In the genomic region with DNA sequence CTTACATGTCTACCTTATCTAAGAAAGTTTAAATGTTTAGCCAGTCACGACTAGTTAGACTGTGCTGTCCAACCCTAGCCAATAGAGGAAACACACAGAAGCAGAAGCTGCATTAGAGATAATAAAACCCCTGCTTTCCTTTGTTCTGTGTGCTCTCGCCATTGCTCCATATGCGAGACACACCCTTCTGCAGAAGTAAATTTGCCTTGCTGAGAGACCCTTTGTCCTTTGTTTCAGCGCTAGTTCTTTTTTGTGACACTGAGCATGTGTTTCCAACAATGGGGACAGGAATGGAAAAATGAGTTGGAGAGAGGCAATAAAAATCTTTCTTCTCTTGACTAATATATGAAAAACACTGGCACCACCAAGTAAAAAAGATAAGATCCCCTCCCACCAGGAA, we compare ENCODE assay signal across 3 cellular contexts.
TF ChIP-seq lines count a peak whose summit lies in the region.

No MANE protein-coding gene starts in this region.

TF ChIP-seq in HEK293, 187 proteins besides CTCF, POLR2A, EP300 and RAD21:
- TF ChIP-seq SETDB1 (IDR thresholded peaks at IDR 0.05; ENCODE audit: insufficient read length, low read length) (peak; percentile 62), ZNF214 (tag by site-specific recombination; IDR thresholded peaks at IDR 0.05; ENCODE audit: borderline replicate concordance) (no peak), SALL2 (tag by site-specific recombination; IDR thresholded peaks at IDR 0.05; ENCODE audit: borderline replicate concordance) (no peak), ZNF510 (tag by site-specific recombination; IDR thresholded peaks at IDR 0.05; ENCODE audit: insufficient replicate concordance) (no peak), ZFHX2 (tag by site-specific recombination; conservative IDR thresholded peaks at IDR 0.05) (no peak), SCRT2 (tag by site-specific recombination; IDR thresholded peaks at IDR 0.05) (no peak), ZNF174 (tag by site-specific recombination; IDR thresholded peaks at IDR 0.05) (no peak)

TF ChIP-seq in K562, 482 proteins besides CTCF, POLR2A, EP300 and RAD21:
- TF ChIP-seq CBX5 (IDR thresholded peaks at IDR 0.05; ENCODE audit: borderline replicate concordance, low read depth): peak; percentile 70; the same call in 1 of the 2 replicates
- TF ChIP-seq CBX3 (IDR thresholded peaks at IDR 0.05; ENCODE audit: borderline replicate concordance in 1 of 2, low read length in 2 of 2): peak in 1 of 2 experiments; percentile 54; a peak in 1 of 3 replicates
- no peak for TF ChIP-seq PHTF2 (CRISPR knock-in tag; IDR thresholded peaks at IDR 0.05)

TF ChIP-seq in H1, 55 proteins besides CTCF, POLR2A, EP300 and RAD21:
- TF ChIP-seq SP1 (IDR thresholded peaks at IDR 0.05; ENCODE audit: low read depth, low read length) (no peak), HDAC6 (IDR thresholded peaks at IDR 0.05; ENCODE audit: low read depth, low read length) (no peak)
